ENCODE assay signal across 1 cellular context in genomic region chr12:131362290-131363211, GRCh38.
TF ChIP-seq lines count a peak whose summit lies in the region.

No MANE protein-coding gene starts in this region.

TF ChIP-seq in K562, 482 proteins besides CTCF, POLR2A, EP300 and RAD21 (continued from another document and continues in another):
- TF ChIP-seq, protein P1, sequence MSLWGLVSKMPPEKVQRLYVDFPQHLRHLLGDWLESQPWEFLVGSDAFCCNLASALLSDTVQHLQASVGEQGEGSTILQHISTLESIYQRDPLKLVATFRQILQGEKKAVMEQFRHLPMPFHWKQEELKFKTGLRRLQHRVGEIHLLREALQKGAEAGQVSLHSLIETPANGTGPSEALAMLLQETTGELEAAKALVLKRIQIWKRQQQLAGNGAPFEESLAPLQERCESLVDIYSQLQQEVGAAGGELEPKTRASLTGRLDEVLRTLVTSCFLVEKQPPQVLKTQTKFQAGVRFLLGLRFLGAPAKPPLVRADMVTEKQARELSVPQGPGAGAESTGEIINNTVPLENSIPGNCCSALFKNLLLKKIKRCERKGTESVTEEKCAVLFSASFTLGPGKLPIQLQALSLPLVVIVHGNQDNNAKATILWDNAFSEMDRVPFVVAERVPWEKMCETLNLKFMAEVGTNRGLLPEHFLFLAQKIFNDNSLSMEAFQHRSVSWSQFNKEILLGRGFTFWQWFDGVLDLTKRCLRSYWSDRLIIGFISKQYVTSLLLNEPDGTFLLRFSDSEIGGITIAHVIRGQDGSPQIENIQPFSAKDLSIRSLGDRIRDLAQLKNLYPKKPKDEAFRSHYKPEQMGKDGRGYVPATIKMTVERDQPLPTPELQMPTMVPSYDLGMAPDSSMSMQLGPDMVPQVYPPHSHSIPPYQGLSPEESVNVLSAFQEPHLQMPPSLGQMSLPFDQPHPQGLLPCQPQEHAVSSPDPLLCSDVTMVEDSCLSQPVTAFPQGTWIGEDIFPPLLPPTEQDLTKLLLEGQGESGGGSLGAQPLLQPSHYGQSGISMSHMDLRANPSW (CRISPR knock-in tag; IDR thresholded peaks at IDR 0.05) = no peak
- TF ChIP-seq HNRNPK (IDR thresholded peaks at IDR 0.05; ENCODE audit: low read depth, low read length, poor library complexity, severe bottlenecking) (no peak), ZNF408 (CRISPR knock-in tag; IDR thresholded peaks at IDR 0.05; ENCODE audit: low read depth) (no peak), ZKSCAN3 (CRISPR knock-in tag; IDR thresholded peaks at IDR 0.05) (peak; percentile 93), SAFB2 (IDR thresholded peaks at IDR 0.05; ENCODE audit: borderline replicate concordance, low read depth, low read length, severe bottlenecking) (no peak), E4F1 (CRISPR knock-in tag; IDR thresholded peaks at IDR 0.05; ENCODE audit: borderline replicate concordance) (peak; percentile 92), ZNF583 (CRISPR knock-in tag; IDR thresholded peaks at IDR 0.05) (peak; percentile 100), STAT5B (CRISPR knock-in tag; IDR thresholded peaks at IDR 0.05) (peak; percentile 90), HEY1 (CRISPR knock-in tag; IDR thresholded peaks at IDR 0.05; ENCODE audit: borderline replicate concordance) (peak; percentile 97), ZNF124 (CRISPR knock-in tag; IDR thresholded peaks at IDR 0.05) (no peak), NFIX (CRISPR knock-in tag; IDR thresholded peaks at IDR 0.05; ENCODE audit: low read depth) (peak; percentile 80), HLTF (IDR thresholded peaks at IDR 0.05) (no peak), XRCC5 (IDR thresholded peaks at IDR 0.05; ENCODE audit: low read depth, low read length) (no peak), ZBTB7A (IDR thresholded peaks at IDR 0.05; ENCODE audit: borderline replicate concordance, control insufficient read depth, low read depth, low read length) (0 out of 2 replicates have a peak, but pooled peaks have one; percentile 43), RHOXF2B (CRISPR knock-in tag; conservative IDR thresholded peaks at IDR 0.05) (peak; percentile 99), KDM1A (IDR thresholded peaks at IDR 0.05) (no peak), HMGN3 (IDR thresholded peaks at IDR 0.05; ENCODE audit: borderline replicate concordance, extremely low read depth, insufficient read length, low read depth, low read length) (no peak), SETDB1 (IDR thresholded peaks at IDR 0.05; ENCODE audit: low read length) (no peak), NR4A1 (CRISPR knock-in tag; IDR thresholded peaks at IDR 0.05) (peak; percentile 99), NR4A1 (tag; IDR thresholded peaks at IDR 0.05) (peak; percentile 99), TCFL5 (CRISPR knock-in tag; conservative IDR thresholded peaks at IDR 0.05) (peak; percentile 99), ZEB2 (IDR thresholded peaks at IDR 0.05) (0 out of 2 replicates have a peak, but pooled peaks have one; percentile 30), NR1H2 (CRISPR knock-in tag; IDR thresholded peaks at IDR 0.05) (no peak), KAT2B (IDR thresholded peaks at IDR 0.05; ENCODE audit: low read depth, low read length) (no peak), ESRRB (CRISPR knock-in tag; IDR thresholded peaks at IDR 0.05; ENCODE audit: borderline replicate concordance) (peak; percentile 95), ZNF24 (IDR thresholded peaks at IDR 0.05) (no peak), MNT (conservative IDR thresholded peaks at IDR 0.05) (no peak), RAD51 (IDR thresholded peaks at IDR 0.05; ENCODE audit: borderline replicate concordance, low read depth) (no peak), CXXC5 (CRISPR knock-in tag; IDR thresholded peaks at IDR 0.05) (peak; percentile 99), TGIF2 (CRISPR knock-in tag; IDR thresholded peaks at IDR 0.05) (no peak), GTF2A2 (tag; IDR thresholded peaks at IDR 0.05) (peak; percentile 95), HOMEZ (CRISPR knock-in tag; IDR thresholded peaks at IDR 0.05) (peak; percentile 99), ZNF609 (CRISPR knock-in tag; IDR thresholded peaks at IDR 0.05; ENCODE audit: borderline replicate concordance) (no peak), ZKSCAN8 (CRISPR knock-in tag; IDR thresholded peaks at IDR 0.05) (peak; percentile 97), TCF7L2 (IDR thresholded peaks at IDR 0.05; ENCODE audit: low read depth, low read length) (no peak), ZBTB43 (CRISPR knock-in tag; IDR thresholded peaks at IDR 0.05) (no peak), U2AF2 (optimal IDR thresholded peaks at IDR 0.05; ENCODE audit: low read depth, low read length) (no peak), GABPB1 (CRISPR knock-in tag; IDR thresholded peaks at IDR 0.05) (0 out of 2 replicates have a peak, but pooled peaks have one; percentile 39), NFYB (IDR thresholded peaks at IDR 0.05; ENCODE audit: extremely low read depth, insufficient read length) (no peak)
- TF ChIP-seq, protein P2, sequence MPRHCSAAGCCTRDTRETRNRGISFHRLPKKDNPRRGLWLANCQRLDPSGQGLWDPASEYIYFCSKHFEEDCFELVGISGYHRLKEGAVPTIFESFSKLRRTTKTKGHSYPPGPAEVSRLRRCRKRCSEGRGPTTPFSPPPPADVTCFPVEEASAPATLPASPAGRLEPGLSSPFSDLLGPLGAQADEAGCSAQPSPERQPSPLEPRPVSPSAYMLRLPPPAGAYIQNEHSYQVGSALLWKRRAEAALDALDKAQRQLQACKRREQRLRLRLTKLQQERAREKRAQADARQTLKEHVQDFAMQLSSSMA (CRISPR knock-in tag; IDR thresholded peaks at IDR 0.05) = peak; percentile 96
- TF ChIP-seq, protein P3, sequence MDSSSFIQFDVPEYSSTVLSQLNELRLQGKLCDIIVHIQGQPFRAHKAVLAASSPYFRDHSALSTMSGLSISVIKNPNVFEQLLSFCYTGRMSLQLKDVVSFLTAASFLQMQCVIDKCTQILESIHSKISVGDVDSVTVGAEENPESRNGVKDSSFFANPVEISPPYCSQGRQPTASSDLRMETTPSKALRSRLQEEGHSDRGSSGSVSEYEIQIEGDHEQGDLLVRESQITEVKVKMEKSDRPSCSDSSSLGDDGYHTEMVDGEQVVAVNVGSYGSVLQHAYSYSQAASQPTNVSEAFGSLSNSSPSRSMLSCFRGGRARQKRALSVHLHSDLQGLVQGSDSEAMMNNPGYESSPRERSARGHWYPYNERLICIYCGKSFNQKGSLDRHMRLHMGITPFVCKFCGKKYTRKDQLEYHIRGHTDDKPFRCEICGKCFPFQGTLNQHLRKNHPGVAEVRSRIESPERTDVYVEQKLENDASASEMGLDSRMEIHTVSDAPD (CRISPR knock-in tag; IDR thresholded peaks at IDR 0.05) = peak; percentile 97
- TF ChIP-seq, protein P4, sequence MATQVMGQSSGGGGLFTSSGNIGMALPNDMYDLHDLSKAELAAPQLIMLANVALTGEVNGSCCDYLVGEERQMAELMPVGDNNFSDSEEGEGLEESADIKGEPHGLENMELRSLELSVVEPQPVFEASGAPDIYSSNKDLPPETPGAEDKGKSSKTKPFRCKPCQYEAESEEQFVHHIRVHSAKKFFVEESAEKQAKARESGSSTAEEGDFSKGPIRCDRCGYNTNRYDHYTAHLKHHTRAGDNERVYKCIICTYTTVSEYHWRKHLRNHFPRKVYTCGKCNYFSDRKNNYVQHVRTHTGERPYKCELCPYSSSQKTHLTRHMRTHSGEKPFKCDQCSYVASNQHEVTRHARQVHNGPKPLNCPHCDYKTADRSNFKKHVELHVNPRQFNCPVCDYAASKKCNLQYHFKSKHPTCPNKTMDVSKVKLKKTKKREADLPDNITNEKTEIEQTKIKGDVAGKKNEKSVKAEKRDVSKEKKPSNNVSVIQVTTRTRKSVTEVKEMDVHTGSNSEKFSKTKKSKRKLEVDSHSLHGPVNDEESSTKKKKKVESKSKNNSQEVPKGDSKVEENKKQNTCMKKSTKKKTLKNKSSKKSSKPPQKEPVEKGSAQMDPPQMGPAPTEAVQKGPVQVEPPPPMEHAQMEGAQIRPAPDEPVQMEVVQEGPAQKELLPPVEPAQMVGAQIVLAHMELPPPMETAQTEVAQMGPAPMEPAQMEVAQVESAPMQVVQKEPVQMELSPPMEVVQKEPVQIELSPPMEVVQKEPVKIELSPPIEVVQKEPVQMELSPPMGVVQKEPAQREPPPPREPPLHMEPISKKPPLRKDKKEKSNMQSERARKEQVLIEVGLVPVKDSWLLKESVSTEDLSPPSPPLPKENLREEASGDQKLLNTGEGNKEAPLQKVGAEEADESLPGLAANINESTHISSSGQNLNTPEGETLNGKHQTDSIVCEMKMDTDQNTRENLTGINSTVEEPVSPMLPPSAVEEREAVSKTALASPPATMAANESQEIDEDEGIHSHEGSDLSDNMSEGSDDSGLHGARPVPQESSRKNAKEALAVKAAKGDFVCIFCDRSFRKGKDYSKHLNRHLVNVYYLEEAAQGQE (CRISPR knock-in tag; IDR thresholded peaks at IDR 0.05; ENCODE audit: low read depth) = peak; percentile 92
